Comparison of ENCODE assay signal across 8 cellular contexts in genomic region chr16:71358464-71359031, GRCh38. TPM values are rescaled to one million over a fixed set of nuclear protein-coding genes. Genes with fewer than 3 reads are reported as not detected.
DNase-seq lines count a peak whose midpoint lies in the region; ATAC-seq, FAIRE-seq and TF ChIP-seq lines count a peak whose summit lies in the region.

Gene CALB2, plus strand, starts transcription at chr16:71358723. Its CDS starts 70 bp downstream, at chr16:71358793.

- H3K27ac ChIP-seq in H1 (ENCODE audit: low read depth, low read length) = no peak within 1 kb of the TSS

- no peak within 1 kb of the TSS for H4K5ac ChIP-seq in H1 (ENCODE audit: insufficient read length, low read depth, low read length)

- no peak within 1 kb of the TSS for H2BK120ac ChIP-seq in H1 (replicated peaks; ENCODE audit: low read depth, low read length)

- no peaks in the 10 kb centered on the region for H3K79me2 ChIP-seq in H1 (ENCODE audit: control insufficient read depth in 1 of 2, insufficient read depth in 2 of 2, low read length in 2 of 2)

- intact Hi-C loops in Right ventricle myocardium inferior (cut with DNase I) = no loop called here
- intact Hi-C loops in cardiac septum (cut with DNase I) = no loop called here

- peak; percentile 73 to 98 for TF ChIP-seq RAD21 in H1 (IDR thresholded peaks at IDR 0.05 in 1 of 2, conservative IDR thresholded peaks at IDR 0.05 in 1 of 2; ENCODE audit: low read depth in 2 of 2, low read length in 2 of 2)

- peak; percentile 77 to 97 (median 85) for TF ChIP-seq CTCF in H1 (IDR thresholded peaks at IDR 0.05; ENCODE audit: control extremely low read depth in 1 of 3, insufficient read depth in 1 of 3, low read depth in 1 of 3, low read length in 3 of 3)

- H4K20me1 ChIP-seq in H1 (replicated peaks in 1 of 2; ENCODE audit: control insufficient read depth in 1 of 2, insufficient read depth in 2 of 2, low read length in 2 of 2) = no peaks in the 10 kb centered on the region

- peaks cover 0 to 22% (median 18%) of the 10 kb centered on the region in 4 experiments; a peak in 6 of 7 replicates for H3K27me3 ChIP-seq in H1 (replicated peaks in 1 of 4; ENCODE audit: control insufficient read depth in 3 of 4, extremely low read depth in 1 of 4, insufficient read depth in 3 of 4, low read length in 3 of 4)

- WGBS in H1 (ENCODE audit: extremely low coverage in 1 of 2, insufficient coverage in 1 of 2, insufficient read length in 1 of 2, insufficient replicate concordance in 2 of 2, low coverage in 1 of 2, low lambda C conversion rate in 2 of 2, missing lambda C conversion rate in 1 of 2), 2 experiments = 5% methylated on average over 42 of the region's 55 CpGs; no CpG with 5 or more reads in 1 of the 2 experiments

- H2BK20ac ChIP-seq in H1 (ENCODE audit: low read length) = no peak within 1 kb of the TSS

- no peak within 1 kb of the TSS for H3K14ac ChIP-seq in H1 (ENCODE audit: insufficient read length)

- peak within 1 kb of the TSS; percentile 71; the same call in 1 of the 2 replicates for H2AFZ ChIP-seq in H1 (ENCODE audit: low read length)

- peaks cover 0 to 12% (median 6%) of the 10 kb centered on the region in 4 experiments; a peak in 5 of 7 replicates for H3K4me1 ChIP-seq in H1 (replicated peaks in 1 of 4; ENCODE audit: control insufficient read depth in 3 of 4, insufficient read depth in 4 of 4, low read length in 3 of 4)

- no peaks in the 10 kb centered on the region for H3K9me3 ChIP-seq in H1 (ENCODE audit: insufficient read depth in 2 of 2, low read depth in 1 of 2, low read length in 1 of 2)

- no peak within 1 kb of the TSS for H2BK15ac ChIP-seq in H1 (ENCODE audit: low read length)

- H3K56ac ChIP-seq in H1 (replicated peaks; ENCODE audit: insufficient read length, low read depth, low read length) = no peak within 1 kb of the TSS

- no peak within 1 kb of the TSS; a peak in 1 of 7 replicates for H3K9ac ChIP-seq in H1 (replicated peaks in 1 of 4; ENCODE audit: extremely low read depth in 1 of 4, low read depth in 3 of 4, low read length in 3 of 4)

- H2BK5ac ChIP-seq in H1 (ENCODE audit: low read depth, low read length) = no peak within 1 kb of the TSS

- 0 out of 3 replicates have a peak, but pooled peaks of 1 of the 2 experiments have one; percentile 21 for TF ChIP-seq EP300 in H1 (IDR thresholded peaks at IDR 0.05; ENCODE audit: borderline replicate concordance in 1 of 2, low read depth in 2 of 2, low read length in 2 of 2)

- ATAC-seq in Right ventricle myocardium inferior (peak; percentile 84), HG02943 (IDR thresholded peaks at IDR 0.05; ENCODE audit: low read depth, unreplicated experiment) (peak; percentile 68)

- no peaks in the 10 kb centered on the region for H3K36me3 ChIP-seq in H1 (ENCODE audit: control insufficient read depth in 2 of 4, insufficient read depth in 4 of 4, low read length in 3 of 4)

- H3K23ac ChIP-seq in H1 (ENCODE audit: insufficient read length) = no peak within 1 kb of the TSS

- peak within 1 kb of the TSS; percentile 30 to 65 (median 51); a peak in 7 of 8 replicates for H3K4me3 ChIP-seq in H1 (ENCODE audit: extremely low read depth in 1 of 4, insufficient read depth in 2 of 4, low read depth in 3 of 4, low read length in 4 of 4)

- peak in 1 of 2 experiments; percentile 64; a peak in 1 of 3 replicates for TF ChIP-seq POLR2A in H1 (IDR thresholded peaks at IDR 0.05; ENCODE audit: control extremely low read depth in 1 of 2, low read depth in 2 of 2, low read length in 2 of 2)

- CTCF ChIA-PET in H1 (lab: Charles Lee; ENCODE audit: partially characterized antibody) = interaction anchor here (0.6 to 6.7 kb wide), 25 partner anchors 8 to 186 kb away, joined by 3 to 54 read pairs (median 4); no protein-coding TSS in a partner anchor

- H4K8ac ChIP-seq in H1 (ENCODE audit: extremely low read depth, insufficient read depth, low read length) = peak within 1 kb of the TSS; percentile 37; the same call in 1 of the 2 replicates

- H3K23me2 ChIP-seq in H1 (ENCODE audit: low read depth, low read length) = peaks cover 6% of the 10 kb centered on the region; the same call in 1 of the 2 replicates

- no peak within 1 kb of the TSS for H3K4ac ChIP-seq in H1 (replicated peaks; ENCODE audit: insufficient read length, low read depth, low read length)

- no peak within 1 kb of the TSS for H2AK5ac ChIP-seq in H1 (ENCODE audit: low read depth, low read length)

- peak within 1 kb of the TSS; percentile 68; the same call in 1 of the 2 replicates for H2BK12ac ChIP-seq in H1 (ENCODE audit: low read depth, low read length)

- peak within 1 kb of the TSS; percentile 51 for H4K91ac ChIP-seq in H1 (replicated peaks; ENCODE audit: insufficient read length, low read length)

- H3K79me1 ChIP-seq in H1 (ENCODE audit: low read depth, low read length) = no peaks in the 10 kb centered on the region

- peak within 1 kb of the TSS; percentile 47 to 76 for H3K4me2 ChIP-seq in H1 (ENCODE audit: insufficient read depth in 1 of 2, low read depth in 2 of 2, low read length in 2 of 2)

- FAIRE-seq in H1 (lab: Jason Lieb, UNC) = no peak

- POLR2A ChIA-PET in H1 (lab: Charles Lee; ENCODE audit: partially characterized antibody) = interaction anchor here (1.0 to 1.2 kb wide), 2 partner anchors 14 to 54 kb away, joined by 3 read pairs; no protein-coding TSS in a partner anchor

- DNase-seq in Right ventricle myocardium inferior (ENCODE audit: missing footprints) (peak; percentile 90), cardiac septum (ENCODE audit: low spot score) (no peak), NCI-H2171 treated with DMSO at 0.1 percent for 48 hours (lab: John Stamatoyannopoulos, UW) (peak; percentile 69), H1 (ENCODE audit: low read depth in 1 of 2, low spot score in 2 of 2) (peak; percentile 27 to 91), midbrain (lab: John Stamatoyannopoulos, UW) (peak; percentile 54)
- peak; percentile 3 to 19 for DNase-seq in activated CD8-positive, alpha-beta memory T cell treated with anti-CD3 and anti-CD28 coated beads for 4 hours (ENCODE audit: low read depth in 2 of 2)
- peak; percentile 9 to 12 for DNase-seq in stimulated activated CD8-positive, alpha-beta memory T cell treated with anti-CD3 and anti-CD28 coated beads, Interleukin-4, amount 100 ng/mL, for 1 hour (ENCODE audit: low read depth in 2 of 2, low spot score in 1 of 2)

- H3K18ac ChIP-seq in H1 (ENCODE audit: extremely low read depth, low read length) = peak within 1 kb of the TSS; percentile 32

TF ChIP-seq in H1, 55 proteins besides CTCF, POLR2A, EP300 and RAD21 (continues in another document):
- TF ChIP-seq ATF2 (IDR thresholded peaks at IDR 0.05; ENCODE audit: low read length) (no peak), JUND (IDR thresholded peaks at IDR 0.05; ENCODE audit: low read length) (no peak), ATF3 (IDR thresholded peaks at IDR 0.05; ENCODE audit: insufficient read depth, low read depth, low read length) (no peak), BRCA1 (IDR thresholded peaks at IDR 0.05; ENCODE audit: low read depth, low read length) (no peak), TEAD4 (IDR thresholded peaks at IDR 0.05; ENCODE audit: low read depth, low read length) (no peak), ASH2L (IDR thresholded peaks at IDR 0.05; ENCODE audit: low read length) (no peak), FOSL1 (IDR thresholded peaks at IDR 0.05; ENCODE audit: insufficient read depth, low read depth, low read length) (0 out of 2 replicates have a peak, but pooled peaks have one; percentile 15), SRF (IDR thresholded peaks at IDR 0.05; ENCODE audit: low read depth, low read length) (no peak), HDAC2 (IDR thresholded peaks at IDR 0.05; ENCODE audit: borderline replicate concordance in 1 of 2, low read depth in 2 of 2, low read length in 2 of 2) (no peak), EGR1 (IDR thresholded peaks at IDR 0.05; ENCODE audit: borderline replicate concordance, low read depth, low read length) (peak; percentile 89), MAX (IDR thresholded peaks at IDR 0.05) (peak; percentile 74), YY1 (IDR thresholded peaks at IDR 0.05; ENCODE audit: low read depth, low read length) (no peak), POU5F1 (IDR thresholded peaks at IDR 0.05; ENCODE audit: low read depth, low read length) (no peak), CREB1 (IDR thresholded peaks at IDR 0.05) (0 out of 2 replicates have a peak, but pooled peaks have one; percentile 19), EZH2 (IDR thresholded peaks at IDR 0.05; ENCODE audit: low read depth, low read length, severe bottlenecking) (no peak), TCF12 (IDR thresholded peaks at IDR 0.05; ENCODE audit: low read depth, low read length) (no peak), NANOG (IDR thresholded peaks at IDR 0.05; ENCODE audit: insufficient read depth, low read depth, low read length, poor library complexity, severe bottlenecking) (no peak)

RNA-seq across cellular contexts. Expression of gene CALB2, which starts in this region (rescaled TPM):
- total RNA-seq in Right ventricle myocardium inferior (1.7 TPM), cardiac septum (0.70 TPM)
- 1.9 and 2.7 TPM in 2 replicates for total RNA-seq in H1 (2021; fragmentation: NEBNext Ultra II Directional; extraction: Animal tissue kit (Norgen Biotek cat#: 25700))
- 2.6 and 3.3 TPM in 2 replicates for polyA plus RNA-seq in H1 (2011; rRNA removed)
- polyA plus RNA-seq in H1 (2011; cell fraction: cytosol; rRNA removed) = 2.9 TPM
- 2.2 TPM for polyA plus RNA-seq in H1 (2011; cell fraction: nucleus; rRNA removed)
- 2.5 to 3.9 TPM (median 3.6 TPM) in 4 replicates for polyA plus RNA-seq in H1 (2012, experiment 1 of 2)
- polyA plus RNA-seq in H1 (2012, experiment 2 of 2) = 3.7 TPM
- 3.5 TPM for polyA plus RNA-seq in H1 (2013, experiment 1 of 2)
- polyA plus RNA-seq in H1 (2013, experiment 2 of 2) = 2.7 TPM
- 2.3 and 2.5 TPM in 2 replicates for polyA minus RNA-seq in H1 (2011; rRNA and poly(A)+ RNA removed)
- not detected for polyA minus RNA-seq in H1 (2011; cell fraction: cytosol; rRNA and poly(A)+ RNA removed)
- polyA minus RNA-seq in H1 (2011; cell fraction: nucleus; rRNA and poly(A)+ RNA removed) = 0.50 TPM
